Comparison of ENCODE assay signal across 28 cellular contexts in genomic region chr3:181693280-181693679, GRCh38. TPM values are rescaled to one million over a fixed set of nuclear protein-coding genes. Genes with fewer than 3 reads are reported as not detected.
"Had no signal": no experiment of that assay in that cellular context is flagged by ENCODE, and none has a peak within 500 bp of the region (broad histone marks: within the 10 kb centered on the region; RNA-seq: fewer than 3 reads in every experiment).

No MANE protein-coding gene starts in this region.

- DNase-seq: cerebellar nuclear complex; effector CD8-positive, alpha-beta T cell; endodermal cell; foreskin fibroblast; gastrocnemius medialis; heart right ventricle; hypothalamus; kidney; left cardiac atrium; left lung; mesendoderm; midbrain; naive thymus-derived CD4-positive, alpha-beta T cell; nucleus accumbens; posterior cingulate gyrus; psoas muscle; right cardiac atrium; sigmoid colon; stimulated activated CD4-positive, alpha-beta T cell treated with anti-CD3 and anti-CD28 coated beads, Interleukin-2, amount 100 ng/mL, for 24 hours; stimulated activated CD4-positive, alpha-beta T cell treated with anti-CD3 and anti-CD28 coated beads, Interleukin-4, amount 100 ng/mL, for 24 hours; stimulated activated naive CD4-positive, alpha-beta T cell treated with Interleukin-2 at 50 U/mL for 16 hours; stomach; transverse colon; upper lobe of right lung; uterus had no signal

- H3K27ac ChIP-seq: epithelial cell of prostate, gastrocnemius medialis, heart right ventricle, left lung, psoas muscle, sigmoid colon, stomach, transverse colon, upper lobe of right lung, uterus had no signal

- ATAC-seq: esophagus mucosa; gastrocnemius medialis; heart right ventricle; left cardiac atrium; left lung; naive thymus-derived CD4-positive, alpha-beta T cell; psoas muscle; right cardiac atrium; stimulated activated effector memory CD8-positive, alpha-beta T cell treated with anti-CD3 and anti-CD28 coated beads, Interleukin-12 subunit alpha, Interleukin-12 subunit beta, amount 100 ng/mL, for 72 hours; upper lobe of right lung had no signal

- H3K4me3 ChIP-seq: gastrocnemius medialis, heart right ventricle, left lung, psoas muscle, sigmoid colon, stomach, transverse colon, upper lobe of right lung, uterus had no signal

- H3K36me3 ChIP-seq: gastrocnemius medialis, heart right ventricle, left lung, sigmoid colon, stomach, transverse colon, upper lobe of right lung, uterus had no signal

RNA-seq across cellular contexts. Expression of gene SOX2, which starts 18.4 kb away (rescaled TPM):
- total RNA-seq: naive thymus-derived CD4-positive, alpha-beta T cell; psoas muscle had no signal
